In genomic region chr10:102815790-102816549, GRCh38 we compare ENCODE assay signal across 8 cellular contexts. TPM values are rescaled to one million over a fixed set of nuclear protein-coding genes. Genes with fewer than 3 reads are reported as not detected.
DNase-seq lines count a peak whose midpoint lies in the region; ATAC-seq and TF ChIP-seq lines count a peak whose summit lies in the region.

No MANE protein-coding gene starts in this region.

- peaks cover 11% of the 10 kb centered on the region for H3K36me3 Mint-ChIP-seq in activated naive CD8-positive, alpha-beta T cell treated with anti-CD3 and anti-CD28 coated beads, Interleukin-2, amount 50 U/mL, for 24 hours (ENCODE audit: low read depth)

- intact Hi-C loops in left ventricle myocardium inferior (cut with micrococcal nuclease) (no loop called here), sciatic nerve (cut with DNase I) (loop anchor here (10.0 kb wide), 1 partner anchor 61 kb away; no protein-coding TSS in a partner anchor)

- no peak overlapping the region for H3K4me3 Mint-ChIP-seq in activated naive CD8-positive, alpha-beta T cell treated with anti-CD3 and anti-CD28 coated beads, Interleukin-2, amount 50 U/mL, for 24 hours

- DNase-seq in GF-D8 (lab: John Stamatoyannopoulos, UW) (peak; percentile 14), left ventricle myocardium inferior (peak; percentile 43), sciatic nerve (ENCODE audit: low spot score) (no peak), COR-L47 (lab: John Stamatoyannopoulos, UW) (no peak)
- DNase-seq in activated naive CD8-positive, alpha-beta T cell treated with anti-CD3 and anti-CD28 coated beads, Interleukin-2, amount 50 U/mL, for 24 hours, result no peak
- no peak for DNase-seq in effector memory CD4-positive, alpha-beta T cell

- peak overlapping the region; percentile 35 for H3K27ac Mint-ChIP-seq in activated naive CD8-positive, alpha-beta T cell treated with anti-CD3 and anti-CD28 coated beads, Interleukin-2, amount 50 U/mL, for 24 hours

- H3K9me3 ChIP-seq in left ventricle myocardium inferior (replicated peaks), result no peaks in the 10 kb centered on the region
- no peaks in the 10 kb centered on the region for H3K9me3 ChIP-seq in effector memory CD4-positive, alpha-beta T cell (ENCODE audit: control insufficient read depth, low read length)

- H3K27me3 ChIP-seq in left ventricle myocardium inferior (ENCODE audit: low read depth), result no peaks in the 10 kb centered on the region
- H3K27me3 ChIP-seq in effector memory CD4-positive, alpha-beta T cell (replicated peaks; ENCODE audit: control insufficient read depth, insufficient read depth, low read length, poor library complexity, severe bottlenecking), result no peaks in the 10 kb centered on the region

- peaks cover 71% of the 10 kb centered on the region for H3K4me1 ChIP-seq in left ventricle myocardium inferior
- no peaks in the 10 kb centered on the region for H3K4me1 ChIP-seq in effector memory CD4-positive, alpha-beta T cell (ENCODE audit: control insufficient read depth, insufficient read depth, low read length, poor library complexity, severe bottlenecking)

- ATAC-seq in activated naive CD8-positive, alpha-beta T cell treated with anti-CD3 and anti-CD28 coated beads, Interleukin-2, amount 50 U/mL, for 24 hours, result no peak
- peak; percentile 82 for ATAC-seq in sciatic nerve
- no peak for ATAC-seq in HG02970 (IDR thresholded peaks at IDR 0.05; ENCODE audit: low FRiP score, unreplicated experiment)
- ATAC-seq in activated CD4-positive, CD25-positive, alpha-beta regulatory T cell treated with anti-CD3 and anti-CD28 coated beads, Interleukin-2, amount 50 U/mL, for 24 hours, result no peak

- peaks cover 33% of the 10 kb centered on the region for H3K36me3 ChIP-seq in left ventricle myocardium inferior
- peaks cover 41% of the 10 kb centered on the region for H3K36me3 ChIP-seq in effector memory CD4-positive, alpha-beta T cell (ENCODE audit: control insufficient read depth, insufficient read depth, low read length)

- peak overlapping the region; percentile 92 for H3K27ac ChIP-seq in left ventricle myocardium inferior (replicated peaks)
- no peak overlapping the region for H3K27ac ChIP-seq in effector memory CD4-positive, alpha-beta T cell (ENCODE audit: insufficient read depth, low read length, poor library complexity, severe bottlenecking)

- peaks cover 14% of the 10 kb centered on the region for H3K4me1 Mint-ChIP-seq in activated naive CD8-positive, alpha-beta T cell treated with anti-CD3 and anti-CD28 coated beads, Interleukin-2, amount 50 U/mL, for 24 hours

- no peaks in the 10 kb centered on the region for H3K9me3 Mint-ChIP-seq in activated naive CD8-positive, alpha-beta T cell treated with anti-CD3 and anti-CD28 coated beads, Interleukin-2, amount 50 U/mL, for 24 hours

- no peak for TF ChIP-seq CTCF in left ventricle myocardium inferior (IDR thresholded peaks at IDR 0.05; ENCODE audit: borderline replicate concordance)

- no peaks in the 10 kb centered on the region for H3K27me3 Mint-ChIP-seq in activated naive CD8-positive, alpha-beta T cell treated with anti-CD3 and anti-CD28 coated beads, Interleukin-2, amount 50 U/mL, for 24 hours

- H3K4me3 ChIP-seq in left ventricle myocardium inferior, result peak overlapping the region; percentile 12
- H3K4me3 ChIP-seq in effector memory CD4-positive, alpha-beta T cell (ENCODE audit: insufficient read depth, low read depth, low read length, poor library complexity, severe bottlenecking), result no peak overlapping the region

RNA-seq across cellular contexts. Expression of gene CYP17A1, which starts 21.2 kb away (rescaled TPM):
- total RNA-seq in left ventricle myocardium inferior (not detected), sciatic nerve (0.18 TPM)

RNA-seq across cellular contexts. Expression of gene BORCS7, which starts 38.1 kb away (rescaled TPM):
- total RNA-seq in left ventricle myocardium inferior, result 14.4 TPM
- 21.1 TPM for total RNA-seq in sciatic nerve

RNA-seq across cellular contexts. Expression of gene AS3MT, which starts 53.3 kb away (rescaled TPM):
- 17.2 TPM for total RNA-seq in left ventricle myocardium inferior
- total RNA-seq in sciatic nerve, result 0.49 TPM

Comparison
In these comparisons a context has a peak if more than half of its experiments do, and no peak if none do; other contexts are left out.
1. DNase-seq: peak in GF-D8 (single experiment) and left ventricle myocardium inferior (single experiment); none in activated naive CD8-positive, alpha-beta T cell treated with anti-CD3 and anti-CD28 coated beads, Interleukin-2, amount 50 U/mL, for 24 hours (single experiment), sciatic nerve (single experiment), effector memory CD4-positive, alpha-beta T cell (0 of 3) and COR-L47 (single experiment).
2. RNA of gene AS3MT, which starts 53.3 kb away (total RNA-seq): 17.2 TPM in left ventricle myocardium inferior (single experiment); 0.49 TPM in sciatic nerve (single experiment); every median in the first group is over 10 times any median in the second.